Comparison of ENCODE assay signal across 19 cellular contexts in the genomic region with DNA sequence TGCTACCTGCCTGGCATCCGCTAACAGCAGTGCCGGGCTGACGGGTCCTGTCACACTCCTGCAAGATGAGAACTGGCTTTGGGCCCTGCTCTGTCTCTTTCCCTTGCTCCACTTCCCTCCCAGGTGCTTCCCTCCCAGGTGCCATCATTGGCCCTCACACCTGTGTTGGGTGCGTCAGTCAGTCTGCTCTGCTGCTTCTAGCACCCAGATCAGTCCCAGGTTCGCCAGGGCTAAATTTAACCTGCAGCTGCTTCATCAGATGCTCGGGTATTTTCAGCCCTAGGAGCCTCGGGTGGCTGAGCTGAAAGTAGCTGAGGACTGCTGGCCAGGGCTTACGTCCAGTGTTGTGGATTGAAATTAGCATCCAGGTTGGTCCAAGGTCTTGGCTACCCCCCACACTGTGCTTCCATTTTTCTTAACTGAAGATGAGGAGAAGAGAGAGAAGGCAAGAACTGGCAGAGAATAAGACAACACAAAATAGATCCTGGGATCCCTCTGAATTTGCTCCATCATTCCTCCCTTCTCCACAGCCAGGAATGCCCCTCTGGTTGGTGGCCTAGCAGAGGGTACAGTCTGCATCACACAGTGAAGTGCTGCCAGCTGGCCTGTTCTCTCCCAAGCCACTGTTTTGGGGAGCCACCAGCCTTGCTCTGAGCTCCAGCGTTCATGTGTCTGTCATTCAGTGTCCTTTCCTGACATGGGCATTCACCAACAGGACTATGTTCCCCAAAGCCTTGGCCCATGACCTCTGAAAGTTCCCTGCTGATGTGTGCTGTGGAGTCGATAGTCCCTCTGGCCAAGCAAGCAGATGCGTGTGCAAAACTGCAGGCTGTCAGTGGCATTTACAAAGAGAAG.
DNase-seq lines count a peak whose midpoint lies in the region; ATAC-seq and TF ChIP-seq lines count a peak whose summit lies in the region.
"Had no signal": no experiment of that assay in that cellular context is flagged by ENCODE, and none has a peak within 500 bp of the region (broad histone marks: within the 10 kb centered on the region; RNA-seq: fewer than 3 reads in every experiment).

No MANE protein-coding gene starts in this region.

- H3K9me2 ChIP-seq in GM23338 (ENCODE audit: insufficient read depth): 0 out of 2 replicates have a peak, but pooled peaks cover 3% of the 10 kb centered on the region

- no peaks in the 10 kb centered on the region for H3K9me3 ChIP-seq in prostate gland
- H3K9me3 ChIP-seq: Caco-2, mucosa of descending colon had no signal

- WGBS in prostate gland: 78% methylated on average over 11 of the region's 11 CpGs

- H3K36me3 ChIP-seq in GM23338 (ENCODE audit: insufficient read depth): no peaks in the 10 kb centered on the region
- no peaks in the 10 kb centered on the region for H3K36me3 ChIP-seq in prostate gland

- no peak overlapping the region for H3K4me3 Mint-ChIP-seq in GM23338
- H3K4me3 Mint-ChIP-seq in activated T-helper 17 cell treated with anti-CD3 and anti-CD28 coated beads, Interleukin-2, amount 50 U/mL, for 72 hours: no peak overlapping the region

- peaks cover 9% of the 10 kb centered on the region for H3K27me3 Mint-ChIP-seq in GM23338 (ENCODE audit: insufficient read depth, low read depth, poor library complexity)
- peaks cover 20% of the 10 kb centered on the region for H3K27me3 Mint-ChIP-seq in activated T-helper 17 cell treated with anti-CD3 and anti-CD28 coated beads, Interleukin-2, amount 50 U/mL, for 72 hours

- H3K4me1 ChIP-seq in GM23338 (ENCODE audit: insufficient read depth) (peaks cover 12% of the 10 kb centered on the region), prostate gland (replicated peaks) (peaks cover 19% of the 10 kb centered on the region)
- H3K4me1 ChIP-seq: Caco-2 had no signal

- H3K27me3 ChIP-seq in GM23338 (ENCODE audit: insufficient read depth) (no peaks in the 10 kb centered on the region), prostate gland (replicated peaks; ENCODE audit: insufficient read depth) (no peaks in the 10 kb centered on the region)

- no peak overlapping the region for H3K27ac Mint-ChIP-seq in GM23338
- peak overlapping the region; percentile 15 for H3K27ac Mint-ChIP-seq in activated T-helper 17 cell treated with anti-CD3 and anti-CD28 coated beads, Interleukin-2, amount 50 U/mL, for 72 hours

- no peaks in the 10 kb centered on the region for H4K20me1 ChIP-seq in GM23338 (replicated peaks; ENCODE audit: insufficient read depth)

- no peak overlapping the region for H3K27ac ChIP-seq in GM23338 (ENCODE audit: low read depth)
- peak overlapping the region; percentile 73 to 79 for H3K27ac ChIP-seq in prostate gland
- H3K27ac ChIP-seq: RWPE1 had no signal

- H3K4me1 Mint-ChIP-seq in GM23338: peaks cover 19% of the 10 kb centered on the region
- no peaks in the 10 kb centered on the region for H3K4me1 Mint-ChIP-seq in activated T-helper 17 cell treated with anti-CD3 and anti-CD28 coated beads, Interleukin-2, amount 50 U/mL, for 72 hours

- no peak for DNase-seq in GM23338 (ENCODE audit: low spot score)
- peak; percentile 53 for DNase-seq in left ventricle myocardium superior
- no peak for DNase-seq in prostate gland (ENCODE audit: low spot score)
- no peak for DNase-seq in NCI-H774 (lab: John Stamatoyannopoulos, UW)
- DNase-seq: activated CD4-positive, alpha-beta T cell treated with anti-CD3 and anti-CD28 coated beads for 48 hours; activated CD8-positive, alpha-beta memory T cell treated with anti-CD3 and anti-CD28 coated beads, Interleukin-2, amount 50 U/mL, for 4 hours; activated gamma-delta T cell treated with Interleukin-2 at 50 U/mL for 16 hours; aorta; Caco-2; mucosa of descending colon; NCI-H187 treated with DMSO at 0.1 percent for 48 hours; NK-92 treated with Interleukin-12 subunit alpha and Interleukin-12 subunit beta, amount 100 ng/mL, for 24 hours; stimulated activated CD4-positive, alpha-beta T cell treated with anti-CD3 and anti-CD28 coated beads, Interleukin-4, amount 100 ng/mL, for 24 hours had no signal

- peak overlapping the region; percentile 30 for H2AFZ ChIP-seq in GM23338

- intact Hi-C loops in left ventricle myocardium superior (cut with micrococcal nuclease): loop anchor here (10.0 kb wide), 1 partner anchor 557 kb away; no protein-coding TSS in a partner anchor
- intact Hi-C loops in prostate gland (cut with DNase I): loop anchor here (2.0 to 10.0 kb wide), 4 partner anchors 107 to 559 kb away; a partner anchor contains a TSS

- no peaks in the 10 kb centered on the region for H3K79me2 ChIP-seq in GM23338 (replicated peaks; ENCODE audit: insufficient read depth)

- TF ChIP-seq CTCF in GM23338 (conservative IDR thresholded peaks at IDR 0.05; ENCODE audit: low read depth in 2 of 2) (no peak), prostate gland (IDR thresholded peaks at IDR 0.05) (no peak)

- ATAC-seq in GM23338 (no peak), left ventricle myocardium superior (peak; percentile 84), HG03460 (IDR thresholded peaks at IDR 0.05; ENCODE audit: unreplicated experiment) (no peak), GM18867 (IDR thresholded peaks at IDR 0.05; ENCODE audit: unreplicated experiment) (no peak), HG03175 (IDR thresholded peaks at IDR 0.05; ENCODE audit: unreplicated experiment) (no peak)
- no peak for ATAC-seq in activated T-helper 17 cell treated with anti-CD3 and anti-CD28 coated beads, Interleukin-2, amount 50 U/mL, for 72 hours (replicated peaks)

- H3K4me2 ChIP-seq in GM23338: no peak overlapping the region

- no peaks in the 10 kb centered on the region for H3K36me3 Mint-ChIP-seq in GM23338 (ENCODE audit: low read depth)
- H3K36me3 Mint-ChIP-seq in activated T-helper 17 cell treated with anti-CD3 and anti-CD28 coated beads, Interleukin-2, amount 50 U/mL, for 72 hours (ENCODE audit: low read depth): no peaks in the 10 kb centered on the region

- no peaks in the 10 kb centered on the region; the same call in 2 of the 3 replicates for H3K9me3 Mint-ChIP-seq in GM23338
- H3K9me3 Mint-ChIP-seq in activated T-helper 17 cell treated with anti-CD3 and anti-CD28 coated beads, Interleukin-2, amount 50 U/mL, for 72 hours: no peaks in the 10 kb centered on the region

- H3K4me3 ChIP-seq in GM23338 (no peak overlapping the region), prostate gland (no peak overlapping the region)
- H3K4me3 ChIP-seq: mucosa of descending colon, skin epidermis had no signal

- TF ChIP-seq POLR2A in prostate gland (IDR thresholded peaks at IDR 0.05): no peak

- H3F3A ChIP-seq in GM23338 (replicated peaks; ENCODE audit: low read depth): no peaks in the 10 kb centered on the region

TF ChIP-seq in GM23338, 12 proteins besides CTCF, POLR2A, EP300 and RAD21:
- no peak for TF ChIP-seq EZH2phosphoT487 (IDR thresholded peaks at IDR 0.05; ENCODE audit: unreplicated experiment)
